ENCODE assay signal across 9 cellular contexts in the genomic region with DNA sequence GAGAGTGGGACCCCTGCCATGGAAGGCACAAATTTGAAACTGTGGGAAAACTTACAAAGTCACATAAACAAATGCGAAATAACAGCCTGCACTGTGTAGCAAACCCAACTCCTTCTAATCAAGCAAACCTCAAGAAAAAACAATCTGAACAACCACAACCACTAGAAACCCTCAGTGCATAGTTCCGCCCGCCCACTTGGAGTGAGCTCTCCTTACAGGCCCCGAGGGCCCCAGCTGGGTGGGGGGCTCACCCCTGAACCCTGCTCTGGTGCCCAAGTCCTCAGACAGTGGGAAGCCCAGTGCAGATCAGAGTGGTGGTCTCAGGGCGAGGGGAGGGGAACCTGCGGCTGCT. TPM values are rescaled to one million over a fixed set of nuclear protein-coding genes. Genes with fewer than 3 reads are reported as not detected.
DNase-seq lines count a peak whose midpoint lies in the region; ATAC-seq, FAIRE-seq and TF ChIP-seq lines count a peak whose summit lies in the region.
"Had no signal": no experiment of that assay in that cellular context is flagged by ENCODE, and none has a peak within 500 bp of the region (broad histone marks: within the 10 kb centered on the region; RNA-seq: fewer than 3 reads in every experiment).

No MANE protein-coding gene starts in this region.

- H3K79me2 ChIP-seq in HepG2 (ENCODE audit: insufficient read depth, low read length) = peaks cover 4% of the 10 kb centered on the region

- in situ Hi-C loops in HepG2 (cut with HindIII; ENCODE audit: extremely low pct_ligation_motif_present, low pct_unique_long_range_greater_than_20kb) = no loop called here

- BruUV-seq in HepG2 (replicated peaks; lab: Mats Ljungman, UMichigan) = TSS peak; percentile 62

- FAIRE-seq in HepG2 (lab: Jason Lieb, UNC) = no peak

- H3K4me3 ChIP-seq in HepG2 (replicated peaks in 1 of 3; ENCODE audit: insufficient read depth in 1 of 3, low read depth in 2 of 3, low read length in 3 of 3) (peak overlapping the region; percentile 69 to 74 (median 71)), right lobe of liver (no peak overlapping the region), colonic mucosa (no peak overlapping the region), vagina (no peak overlapping the region)

- TF ChIP-seq CTCF in HepG2 (CRISPR knock-in tag; IDR thresholded peaks at IDR 0.05) = no peak
- no peak for TF ChIP-seq CTCF in right lobe of liver (IDR thresholded peaks at IDR 0.05)
- TF ChIP-seq CTCF in colonic mucosa (IDR thresholded peaks at IDR 0.05) = no peak
- TF ChIP-seq CTCF in vagina (IDR thresholded peaks at IDR 0.05) = no peak
- TF ChIP-seq CTCF in foreskin keratinocyte (conservative IDR thresholded peaks at IDR 0.05) = no peak

- no peaks in the 10 kb centered on the region for H3K9me3 ChIP-seq in HepG2 (ENCODE audit: low read length)
- no peaks in the 10 kb centered on the region for H3K9me3 ChIP-seq in right lobe of liver
- no peaks in the 10 kb centered on the region for H3K9me3 ChIP-seq in colonic mucosa
- H3K9me3 ChIP-seq in vagina = no peaks in the 10 kb centered on the region

- CTCF ChIA-PET in HepG2 (lab: Yijun Ruan, JAX; ENCODE audit: low intra/inter-chr PET ratio, low total read pairs) = no interaction called here

- H3K27ac ChIP-seq in HepG2 (ENCODE audit: extremely low read length, insufficient read depth, low read length) (peak overlapping the region; percentile 88), right lobe of liver (no peak overlapping the region), colonic mucosa (peak overlapping the region; percentile 75), vagina (peak overlapping the region; percentile 92), foreskin keratinocyte (no peak overlapping the region)

- DNase-seq in HepG2 (ENCODE audit: low spot score) = no peak
- DNase-seq in right lobe of liver = no peak
- DNase-seq in colonic mucosa = peak; percentile 18
- peak; percentile 70 for DNase-seq in myocyte (ENCODE audit: low read depth)
- DNase-seq in vagina (ENCODE audit: extremely low spot score in 2 of 2) = no peak
- no peak for DNase-seq in erythroblast (lab: John Stamatoyannopoulos, UW)
- no peak for DNase-seq in foreskin keratinocyte
- no peak for DNase-seq in putamen (ENCODE audit: low spot score)
- DNase-seq: CD4-positive, CD25-positive, alpha-beta regulatory T cell had no signal

- no peak for TF ChIP-seq RAD21 in HepG2 (CRISPR knock-in tag; IDR thresholded peaks at IDR 0.05)

- peak overlapping the region; percentile 92 for H3K4me2 ChIP-seq in HepG2 (ENCODE audit: low read depth, low read length)

- ATAC-seq in HepG2 (peak; percentile 1; the same call in 1 of the 3 replicates), right lobe of liver (no peak), foreskin keratinocyte (no peak)

- 38% methylated on average over 5 of the region's 6 CpGs for WGBS in HepG2 (ENCODE audit: low lambda C conversion rate)
- 48% methylated on average over 4 of the region's 6 CpGs for WGBS in right lobe of liver (ENCODE audit: insufficient coverage, low coverage, low lambda C conversion rate, missing lambda C conversion rate)

- POLR2A ChIA-PET in HepG2 (lab: Yijun Ruan, JAX) = interaction anchor here (0.9 to 4.0 kb wide), 6 partner anchors 11 to 72 kb away, joined by 3 to 38 read pairs (median 14); partner anchors contain the start of genes AURKAIP1, CCNL2 and DVL1

- no peaks in the 10 kb centered on the region for H3K36me3 ChIP-seq in HepG2 (replicated peaks in 1 of 2; ENCODE audit: control insufficient read depth in 1 of 2, insufficient read depth in 2 of 2, low read length in 2 of 2)
- H3K36me3 ChIP-seq in right lobe of liver = no peaks in the 10 kb centered on the region
- H3K36me3 ChIP-seq in colonic mucosa = no peaks in the 10 kb centered on the region
- H3K36me3 ChIP-seq in vagina = peaks cover 0 to 1% of the 10 kb centered on the region in 2 donors

- H3K4me1 ChIP-seq in HepG2 (ENCODE audit: insufficient read depth, low read length) (peaks cover 57% of the 10 kb centered on the region), right lobe of liver (no peaks in the 10 kb centered on the region), colonic mucosa (no peaks in the 10 kb centered on the region), vagina (peaks cover 80% of the 10 kb centered on the region), foreskin keratinocyte (peaks cover 6% of the 10 kb centered on the region)

- no peak for TF ChIP-seq POLR2A in HepG2 (IDR thresholded peaks at IDR 0.05; ENCODE audit: insufficient read depth in 1 of 2, low read depth in 2 of 2, low read length in 2 of 2)
- no peak for TF ChIP-seq POLR2A in right lobe of liver (IDR thresholded peaks at IDR 0.05)
- TF ChIP-seq POLR2A in vagina (IDR thresholded peaks at IDR 0.05) = no peak
- TF ChIP-seq POLR2A in erythroblast (IDR thresholded peaks at IDR 0.05; ENCODE audit: low read length) = no peak

- H2AFZ ChIP-seq in HepG2 (ENCODE audit: low read length) = no peak overlapping the region

- TF ChIP-seq EP300 in HepG2 (IDR thresholded peaks at IDR 0.05; ENCODE audit: low read depth in 2 of 2, low read length in 2 of 2) = no peak
- TF ChIP-seq EP300 in HepG2 (CRISPR knock-in tag; IDR thresholded peaks at IDR 0.05; ENCODE audit: borderline replicate concordance) = no peak

- H3K9ac ChIP-seq in HepG2 (ENCODE audit: insufficient read depth, low read depth, low read length) = peak overlapping the region; percentile 80
- peak overlapping the region in 1 of 2 donors; percentile 61 for H3K9ac ChIP-seq in colonic mucosa (ENCODE audit: low read depth in 2 of 2, low read length in 2 of 2)

- intact Hi-C loops in HepG2 (cut with micrococcal nuclease; ENCODE audit: unreplicated experiment) = no loop called here
- intact Hi-C loops in right lobe of liver (cut with DNase I) = no loop called here
- intact Hi-C loops in colonic mucosa (cut with DNase I) = no loop called here
- intact Hi-C loops in vagina (cut with DNase I) = no loop called here

- H3K27me3 ChIP-seq in HepG2 (ENCODE audit: control insufficient read depth in 1 of 2, insufficient read depth in 2 of 2, low read length in 2 of 2) (no peaks in the 10 kb centered on the region), right lobe of liver (peaks cover 0 to 4% of the 10 kb centered on the region in 2 donors), colonic mucosa (peaks cover 17% of the 10 kb centered on the region), vagina (no peaks in the 10 kb centered on the region), foreskin keratinocyte (peaks cover 9% of the 10 kb centered on the region)

- no peaks in the 10 kb centered on the region for H4K20me1 ChIP-seq in HepG2 (ENCODE audit: insufficient read depth, low read length)

RNA-seq across cellular contexts. Expression of gene MXRA8, which starts 0.9 kb away (rescaled TPM):
- total RNA-seq in HepG2 (2016; rRNA removed; fragmentation: Illumina TruSeq; extraction: Trizol) (5.4 and 19.8 TPM in 2 replicates), right lobe of liver (10 to 100 TPM in 2 of 6 experiments, 1 to 10 TPM in 4; 2.2 to 11.9 (median 3.3) TPM), colonic mucosa (10 to 100 TPM in 1 of 2 donors, 1 to 10 TPM in 1; 5.9 to 14.0 TPM), myocyte (224 and 252 TPM in 2 replicates), vagina (136 TPM), foreskin keratinocyte (0.32 and 0.37 TPM in 2 replicates)
- total RNA-seq in HepG2 (2016; cell fraction: cytosol; rRNA removed; fragmentation: Illumina TruSeq; extraction: Trizol; ENCODE audit: low read depth) = 4.4 and 6.1 TPM in 2 replicates
- 5.2 and 18.5 TPM in 2 replicates for total RNA-seq in HepG2 (2016; cell fraction: insoluble cytoplasmic fraction; rRNA removed; fragmentation: Illumina TruSeq; extraction: Trizol)
- total RNA-seq in HepG2 (2016; cell fraction: membrane; rRNA removed; fragmentation: Illumina TruSeq; extraction: Trizol) = 9.0 and 10.5 TPM in 2 replicates
- 15.6 and 22.5 TPM in 2 replicates for total RNA-seq in HepG2 (2016; cell fraction: nucleus; rRNA removed; fragmentation: Illumina TruSeq; extraction: Trizol)
- polyA plus RNA-seq in HepG2 (2011; rRNA removed) (44.8 and 71.0 TPM in 2 replicates), foreskin keratinocyte (0.36 and 0.42 TPM in 2 replicates)
- 35.7 and 49.1 TPM in 2 replicates for polyA plus RNA-seq in HepG2 (2011; cell fraction: cytosol; rRNA removed)
- 279 and 296 TPM in 2 replicates for polyA plus RNA-seq in HepG2 (2011; cell fraction: nucleus; rRNA removed)
- polyA plus RNA-seq in HepG2 (2012) = 22.6 and 42.3 TPM in 2 replicates
- polyA plus RNA-seq in HepG2 (2016; cell fraction: cytosol; fragmentation: Illumina TruSeq; extraction: Trizol; ENCODE audit: low read depth) = 4.9 and 5.3 TPM in 2 replicates
- 6.0 and 9.7 TPM in 2 replicates for polyA plus RNA-seq in HepG2 (2016; cell fraction: insoluble cytoplasmic fraction; fragmentation: Illumina TruSeq; extraction: Trizol; ENCODE audit: low read depth)
- polyA plus RNA-seq in HepG2 (2016; cell fraction: membrane; fragmentation: Illumina TruSeq; extraction: Trizol; ENCODE audit: low read depth) = 10.7 and 11.1 TPM in 2 replicates
- 56.0 and 64.0 TPM in 2 replicates for polyA plus RNA-seq in HepG2 (2016; cell fraction: nucleus; fragmentation: Illumina TruSeq; extraction: Trizol; ENCODE audit: insufficient read depth, low read depth)
- polyA minus RNA-seq in HepG2 (2011; rRNA and poly(A)+ RNA removed; ENCODE audit: low replicate concordance) = 0.26 and 46.5 TPM in 2 replicates
- 16.7 and 21.9 TPM in 2 replicates for polyA minus RNA-seq in HepG2 (2011; cell fraction: cytosol; rRNA and poly(A)+ RNA removed)
- 11.8 and 16.9 TPM in 2 replicates for polyA minus RNA-seq in HepG2 (2011; cell fraction: nucleus; rRNA and poly(A)+ RNA removed)
- polyA plus RNA-seq in myocyte (2012) = 360 TPM
- polyA plus RNA-seq: CD4-positive, CD25-positive, alpha-beta regulatory T cell had no signal

RNA-seq across cellular contexts. Expression of gene DVL1, which starts 10.1 kb away (rescaled TPM):
- total RNA-seq in HepG2 (2016; rRNA removed; fragmentation: Illumina TruSeq; extraction: Trizol) = 42.8 and 60.4 TPM in 2 replicates
- total RNA-seq in HepG2 (2016; cell fraction: cytosol; rRNA removed; fragmentation: Illumina TruSeq; extraction: Trizol; ENCODE audit: low read depth) = 36.3 and 41.3 TPM in 2 replicates
- total RNA-seq in HepG2 (2016; cell fraction: insoluble cytoplasmic fraction; rRNA removed; fragmentation: Illumina TruSeq; extraction: Trizol) = 36.7 and 61.0 TPM in 2 replicates
- 84.2 and 90.2 TPM in 2 replicates for total RNA-seq in HepG2 (2016; cell fraction: membrane; rRNA removed; fragmentation: Illumina TruSeq; extraction: Trizol)
- 38.1 and 46.4 TPM in 2 replicates for total RNA-seq in HepG2 (2016; cell fraction: nucleus; rRNA removed; fragmentation: Illumina TruSeq; extraction: Trizol)
- 30.8 and 49.5 TPM in 2 replicates for polyA plus RNA-seq in HepG2 (2011; rRNA removed)
- 25.9 and 50.1 TPM in 2 replicates for polyA plus RNA-seq in HepG2 (2011; cell fraction: cytosol; rRNA removed)
- polyA plus RNA-seq in HepG2 (2011; cell fraction: nucleus; rRNA removed) = 153 and 204 TPM in 2 replicates
- polyA plus RNA-seq in HepG2 (2012) = 29.7 and 38.8 TPM in 2 replicates
- polyA plus RNA-seq in HepG2 (2016; cell fraction: cytosol; fragmentation: Illumina TruSeq; extraction: Trizol; ENCODE audit: low read depth) = 26.3 and 31.1 TPM in 2 replicates
- polyA plus RNA-seq in HepG2 (2016; cell fraction: insoluble cytoplasmic fraction; fragmentation: Illumina TruSeq; extraction: Trizol; ENCODE audit: low read depth) = 34.3 and 36.1 TPM in 2 replicates
- polyA plus RNA-seq in HepG2 (2016; cell fraction: membrane; fragmentation: Illumina TruSeq; extraction: Trizol; ENCODE audit: low read depth) = 54.8 and 63.5 TPM in 2 replicates
- 84.5 and 84.8 TPM in 2 replicates for polyA plus RNA-seq in HepG2 (2016; cell fraction: nucleus; fragmentation: Illumina TruSeq; extraction: Trizol; ENCODE audit: insufficient read depth, low read depth)
- 41.6 and 83.7 TPM in 2 replicates for polyA minus RNA-seq in HepG2 (2011; rRNA and poly(A)+ RNA removed; ENCODE audit: low replicate concordance)
- 26.2 and 33.4 TPM in 2 replicates for polyA minus RNA-seq in HepG2 (2011; cell fraction: cytosol; rRNA and poly(A)+ RNA removed)
- polyA minus RNA-seq in HepG2 (2011; cell fraction: nucleus; rRNA and poly(A)+ RNA removed) = 27.6 and 29.8 TPM in 2 replicates
- 10 to 100 TPM; 32.7 to 54.6 (median 41.2) TPM for total RNA-seq in right lobe of liver
- total RNA-seq in colonic mucosa = 10 to 100 TPM; 49.9 to 71.3 TPM
- 121 and 137 TPM in 2 replicates for total RNA-seq in myocyte
- polyA plus RNA-seq in myocyte (2012) = 85.5 TPM
- total RNA-seq in vagina = 72.4 TPM
- total RNA-seq in foreskin keratinocyte = 113 and 128 TPM in 2 replicates
- 79.0 and 92.8 TPM in 2 replicates for polyA plus RNA-seq in foreskin keratinocyte

RNA-seq across cellular contexts. Expression of gene AURKAIP1, which starts 15.7 kb away (rescaled TPM):
- total RNA-seq in HepG2 (2016; rRNA removed; fragmentation: Illumina TruSeq; extraction: Trizol) = 161 and 175 TPM in 2 replicates
- 241 and 331 TPM in 2 replicates for total RNA-seq in HepG2 (2016; cell fraction: cytosol; rRNA removed; fragmentation: Illumina TruSeq; extraction: Trizol; ENCODE audit: low read depth)
- 166 and 180 TPM in 2 replicates for total RNA-seq in HepG2 (2016; cell fraction: insoluble cytoplasmic fraction; rRNA removed; fragmentation: Illumina TruSeq; extraction: Trizol)
- total RNA-seq in HepG2 (2016; cell fraction: membrane; rRNA removed; fragmentation: Illumina TruSeq; extraction: Trizol) = 203 and 269 TPM in 2 replicates
- 65.3 and 65.7 TPM in 2 replicates for total RNA-seq in HepG2 (2016; cell fraction: nucleus; rRNA removed; fragmentation: Illumina TruSeq; extraction: Trizol)
- 64.6 and 69.5 TPM in 2 replicates for polyA plus RNA-seq in HepG2 (2011; rRNA removed)
- 51.1 and 98.6 TPM in 2 replicates for polyA plus RNA-seq in HepG2 (2011; cell fraction: cytosol; rRNA removed)
- 63.9 and 74.1 TPM in 2 replicates for polyA plus RNA-seq in HepG2 (2011; cell fraction: nucleus; rRNA removed)
- polyA plus RNA-seq in HepG2 (2012) = 48.0 and 50.3 TPM in 2 replicates
- polyA plus RNA-seq in HepG2 (2016; cell fraction: cytosol; fragmentation: Illumina TruSeq; extraction: Trizol; ENCODE audit: low read depth) = 247 and 325 TPM in 2 replicates
- polyA plus RNA-seq in HepG2 (2016; cell fraction: insoluble cytoplasmic fraction; fragmentation: Illumina TruSeq; extraction: Trizol; ENCODE audit: low read depth) = 159 and 164 TPM in 2 replicates
- polyA plus RNA-seq in HepG2 (2016; cell fraction: membrane; fragmentation: Illumina TruSeq; extraction: Trizol; ENCODE audit: low read depth) = 168 and 213 TPM in 2 replicates
- 120 TPM in 2 replicates for polyA plus RNA-seq in HepG2 (2016; cell fraction: nucleus; fragmentation: Illumina TruSeq; extraction: Trizol; ENCODE audit: insufficient read depth, low read depth)
- 15.2 and 21.3 TPM in 2 replicates for polyA minus RNA-seq in HepG2 (2011; rRNA and poly(A)+ RNA removed; ENCODE audit: low replicate concordance)
- polyA minus RNA-seq in HepG2 (2011; cell fraction: cytosol; rRNA and poly(A)+ RNA removed) = 17.7 and 18.0 TPM in 2 replicates
- polyA minus RNA-seq in HepG2 (2011; cell fraction: nucleus; rRNA and poly(A)+ RNA removed) = 11.1 and 11.9 TPM in 2 replicates
- total RNA-seq in right lobe of liver = 100 to 1,000 TPM in 3 of 6 experiments, 10 to 100 TPM in 3; 70.0 to 140 (median 104) TPM
- total RNA-seq in colonic mucosa = 100 to 1,000 TPM; 179 to 332 TPM
- 183 and 198 TPM in 2 replicates for total RNA-seq in myocyte
- polyA plus RNA-seq in myocyte (2012) = 122 TPM
- total RNA-seq in vagina = 94.5 TPM
- total RNA-seq in foreskin keratinocyte = 136 and 158 TPM in 2 replicates
- polyA plus RNA-seq in foreskin keratinocyte = 256 and 267 TPM in 2 replicates

RNA-seq across cellular contexts. Expression of gene TAS1R3, which starts 28.2 kb away (rescaled TPM):
- total RNA-seq in HepG2 (2016; rRNA removed; fragmentation: Illumina TruSeq; extraction: Trizol) (0.15 TPM in 1 of 2 replicates, not detected in the other), right lobe of liver (1 to 10 TPM in 2 of 6 experiments, under 1 TPM in 4; 0.10 to 2.7 (median 0.33) TPM), colonic mucosa (under 1 TPM; 0.24 to 0.57 TPM), myocyte (0.10 and 0.13 TPM in 2 replicates), vagina (0.74 TPM), foreskin keratinocyte (0.04 and 0.10 TPM in 2 replicates)
- not detected in 2 replicates for total RNA-seq in HepG2 (2016; cell fraction: cytosol; rRNA removed; fragmentation: Illumina TruSeq; extraction: Trizol; ENCODE audit: low read depth)
- 0.13 TPM in 1 of 2 replicates, not detected in the other for total RNA-seq in HepG2 (2016; cell fraction: insoluble cytoplasmic fraction; rRNA removed; fragmentation: Illumina TruSeq; extraction: Trizol)
- not detected in 2 replicates for total RNA-seq in HepG2 (2016; cell fraction: membrane; rRNA removed; fragmentation: Illumina TruSeq; extraction: Trizol)
- 0.12 and 0.25 TPM in 2 replicates for total RNA-seq in HepG2 (2016; cell fraction: nucleus; rRNA removed; fragmentation: Illumina TruSeq; extraction: Trizol)
- polyA plus RNA-seq in HepG2 (2011; rRNA removed) (0.13 and 0.20 TPM in 2 replicates), foreskin keratinocyte (0.03 TPM in 2 replicates)
- polyA plus RNA-seq in HepG2 (2011; cell fraction: cytosol; rRNA removed) = 0.13 and 0.21 TPM in 2 replicates
- polyA plus RNA-seq in HepG2 (2011; cell fraction: nucleus; rRNA removed) = 1.5 and 2.4 TPM in 2 replicates
- polyA plus RNA-seq in HepG2 (2012) = 0.17 TPM in 2 replicates
- not detected in 2 replicates for polyA plus RNA-seq in HepG2 (2016; cell fraction: cytosol; fragmentation: Illumina TruSeq; extraction: Trizol; ENCODE audit: low read depth)
- not detected in 2 replicates for polyA plus RNA-seq in HepG2 (2016; cell fraction: insoluble cytoplasmic fraction; fragmentation: Illumina TruSeq; extraction: Trizol; ENCODE audit: low read depth)
- polyA plus RNA-seq in HepG2 (2016; cell fraction: membrane; fragmentation: Illumina TruSeq; extraction: Trizol; ENCODE audit: low read depth) = 0.07 TPM in 1 of 2 replicates, not detected in the other
- 0.25 and 0.30 TPM in 2 replicates for polyA plus RNA-seq in HepG2 (2016; cell fraction: nucleus; fragmentation: Illumina TruSeq; extraction: Trizol; ENCODE audit: insufficient read depth, low read depth)
- polyA minus RNA-seq in HepG2 (2011; rRNA and poly(A)+ RNA removed; ENCODE audit: low replicate concordance) = 1.2 TPM in 2 replicates
- polyA minus RNA-seq in HepG2 (2011; cell fraction: cytosol; rRNA and poly(A)+ RNA removed) = 0.20 and 0.26 TPM in 2 replicates
- polyA minus RNA-seq in HepG2 (2011; cell fraction: nucleus; rRNA and poly(A)+ RNA removed) = 0.64 and 0.75 TPM in 2 replicates
- polyA plus RNA-seq in myocyte (2012) = 0.32 TPM

RNA-seq across cellular contexts. Expression of gene CPTP, which starts 34.7 kb away (rescaled TPM):
- total RNA-seq in HepG2 (2016; rRNA removed; fragmentation: Illumina TruSeq; extraction: Trizol) = 7.2 and 9.3 TPM in 2 replicates
- 6.9 and 8.7 TPM in 2 replicates for total RNA-seq in HepG2 (2016; cell fraction: cytosol; rRNA removed; fragmentation: Illumina TruSeq; extraction: Trizol; ENCODE audit: low read depth)
- total RNA-seq in HepG2 (2016; cell fraction: insoluble cytoplasmic fraction; rRNA removed; fragmentation: Illumina TruSeq; extraction: Trizol) = 6.2 and 9.8 TPM in 2 replicates
- total RNA-seq in HepG2 (2016; cell fraction: membrane; rRNA removed; fragmentation: Illumina TruSeq; extraction: Trizol) = 15.1 and 19.3 TPM in 2 replicates
- 7.2 and 8.0 TPM in 2 replicates for total RNA-seq in HepG2 (2016; cell fraction: nucleus; rRNA removed; fragmentation: Illumina TruSeq; extraction: Trizol)
- polyA plus RNA-seq in HepG2 (2011; rRNA removed) = 5.5 and 8.0 TPM in 2 replicates
- polyA plus RNA-seq in HepG2 (2011; cell fraction: cytosol; rRNA removed) = 7.7 and 13.2 TPM in 2 replicates
- 11.5 and 12.6 TPM in 2 replicates for polyA plus RNA-seq in HepG2 (2011; cell fraction: nucleus; rRNA removed)
- 7.1 and 9.6 TPM in 2 replicates for polyA plus RNA-seq in HepG2 (2012)
- polyA plus RNA-seq in HepG2 (2016; cell fraction: cytosol; fragmentation: Illumina TruSeq; extraction: Trizol; ENCODE audit: low read depth) = 12.5 and 15.0 TPM in 2 replicates
- polyA plus RNA-seq in HepG2 (2016; cell fraction: insoluble cytoplasmic fraction; fragmentation: Illumina TruSeq; extraction: Trizol; ENCODE audit: low read depth) = 13.9 and 15.2 TPM in 2 replicates
- polyA plus RNA-seq in HepG2 (2016; cell fraction: membrane; fragmentation: Illumina TruSeq; extraction: Trizol; ENCODE audit: low read depth) = 23.5 and 26.0 TPM in 2 replicates
- 16.7 and 16.9 TPM in 2 replicates for polyA plus RNA-seq in HepG2 (2016; cell fraction: nucleus; fragmentation: Illumina TruSeq; extraction: Trizol; ENCODE audit: insufficient read depth, low read depth)
- polyA minus RNA-seq in HepG2 (2011; rRNA and poly(A)+ RNA removed; ENCODE audit: low replicate concordance) = 9.3 and 18.2 TPM in 2 replicates
- polyA minus RNA-seq in HepG2 (2011; cell fraction: cytosol; rRNA and poly(A)+ RNA removed) = 13.4 and 15.4 TPM in 2 replicates
- polyA minus RNA-seq in HepG2 (2011; cell fraction: nucleus; rRNA and poly(A)+ RNA removed) = 9.8 and 11.6 TPM in 2 replicates
- 10 to 100 TPM; 26.9 to 57.7 (median 33.1) TPM for total RNA-seq in right lobe of liver
- 10 to 100 TPM; 45.4 to 60.2 TPM for total RNA-seq in colonic mucosa
- total RNA-seq in myocyte = 26.2 and 28.9 TPM in 2 replicates
- 18.2 TPM for polyA plus RNA-seq in myocyte (2012)
- total RNA-seq in vagina = 20.9 TPM
- total RNA-seq in foreskin keratinocyte = 26.6 and 28.3 TPM in 2 replicates
- polyA plus RNA-seq in foreskin keratinocyte = 33.7 and 35.8 TPM in 2 replicates

Comparison
In these comparisons a context has a peak if more than half of its experiments do, and no peak if none do; other contexts are left out.
1. H3K27ac ChIP-seq: peak in HepG2 (single experiment), colonic mucosa (single experiment) and vagina (single experiment); none in right lobe of liver (0 of 3) and foreskin keratinocyte (single experiment).
2. H3K4me3 ChIP-seq: peak in HepG2 (3 of 3); none in right lobe of liver (0 of 3), colonic mucosa (single experiment) and vagina (0 of 2).
3. DNase-seq: peak in colonic mucosa (single experiment) and myocyte (single experiment); none in HepG2 (single experiment), right lobe of liver (0 of 3), vagina (0 of 2), erythroblast (0 of 2), foreskin keratinocyte (0 of 2) and putamen (single experiment).